ENCODE assay signal across 24 cellular contexts in genomic region chr10:93926613-93927012, GRCh38.
"Had no signal": no experiment of that assay in that cellular context is flagged by ENCODE, and none has a peak within 500 bp of the region (broad histone marks: within the 10 kb centered on the region; RNA-seq: fewer than 3 reads in every experiment).

No MANE protein-coding gene starts in this region.

- H3K36me3 Mint-ChIP-seq: mesothelial cell of epicardium; stimulated activated naive B cell treated with anti-CD40 and anti-IgM and Interleukin-4, amounts not matched to agents 10 μg/mL and 1 μg/mL and 100 μg/mL, for 72 hours had no signal

- H3K27ac ChIP-seq: hepatocyte, left lung, neural progenitor cell, transverse colon had no signal

- ATAC-seq: activated naive CD8-positive, alpha-beta T cell treated with anti-CD3 and anti-CD28 coated beads, Interleukin-2, amount 50 U/mL, for 24 hours; left lung; naive thymus-derived CD8-positive, alpha-beta T cell; sciatic nerve; stimulated activated naive B cell treated with anti-CD40 and anti-IgM and Interleukin-4, amounts not matched to agents 10 μg/mL and 1 μg/mL and 100 μg/mL, for 72 hours; T-helper 17 cell had no signal

- H3K4me3 ChIP-seq: hepatocyte, left lung, neural progenitor cell, smooth muscle cell, transverse colon had no signal

- H3K4me3 Mint-ChIP-seq: activated CD4-positive, alpha-beta memory T cell treated with anti-CD3 and anti-CD28 coated beads for 36 hours; activated naive CD8-positive, alpha-beta T cell treated with anti-CD3 and anti-CD28 coated beads, Interleukin-2, amount 50 U/mL, for 24 hours; central memory CD8-positive, alpha-beta T cell; immature natural killer cell; mesothelial cell of epicardium; naive thymus-derived CD8-positive, alpha-beta T cell; neural progenitor cell; stimulated activated naive B cell treated with anti-CD40 and anti-IgM and Interleukin-4, amounts not matched to agents 10 μg/mL and 1 μg/mL and 100 μg/mL, for 72 hours; T-helper 17 cell had no signal

- H3K27ac Mint-ChIP-seq: activated CD4-positive, alpha-beta memory T cell treated with anti-CD3 and anti-CD28 coated beads for 36 hours; activated naive CD8-positive, alpha-beta T cell treated with anti-CD3 and anti-CD28 coated beads, Interleukin-2, amount 50 U/mL, for 24 hours; immature natural killer cell; mesothelial cell of epicardium; naive thymus-derived CD8-positive, alpha-beta T cell; neural progenitor cell; stimulated activated naive B cell treated with anti-CD40 and anti-IgM and Interleukin-4, amounts not matched to agents 10 μg/mL and 1 μg/mL and 100 μg/mL, for 72 hours; T-helper 17 cell had no signal

- H3K27me3 Mint-ChIP-seq: activated CD4-positive, alpha-beta memory T cell treated with anti-CD3 and anti-CD28 coated beads for 36 hours; central memory CD8-positive, alpha-beta T cell; T-helper 17 cell had no signal

- H3K4me1 Mint-ChIP-seq: activated naive CD8-positive, alpha-beta T cell treated with anti-CD3 and anti-CD28 coated beads, Interleukin-2, amount 50 U/mL, for 24 hours; central memory CD8-positive, alpha-beta T cell; immature natural killer cell; mesothelial cell of epicardium; naive thymus-derived CD8-positive, alpha-beta T cell; neural progenitor cell; stimulated activated naive B cell treated with anti-CD40 and anti-IgM and Interleukin-4, amounts not matched to agents 10 μg/mL and 1 μg/mL and 100 μg/mL, for 72 hours; T-helper 17 cell had no signal

- H3K36me3 ChIP-seq: left lung, neural progenitor cell, transverse colon had no signal

- DNase-seq: activated CD4-positive, alpha-beta memory T cell treated with anti-CD3 and anti-CD28 coated beads for 36 hours; activated CD4-positive, alpha-beta T cell treated with anti-CD3 and anti-CD28 coated beads for 4 hours; activated CD4-positive, CD25-positive, alpha-beta regulatory T cell; activated effector memory CD4-positive, alpha-beta T cell treated with anti-CD3 and anti-CD28 coated beads, Interleukin-2, amount 50 U/mL, for 16 hours; activated naive CD4-positive, alpha-beta T cell treated with anti-CD3 and anti-CD28 coated beads, Interleukin-2, amount 50 U/mL, for 16 hours; activated naive CD8-positive, alpha-beta T cell treated with anti-CD3 and anti-CD28 coated beads, Interleukin-2, amount 50 U/mL, for 24 hours; anterior cingulate cortex; glutamatergic neuron; immature natural killer cell; kidney glomerular epithelial cell; left lung; naive thymus-derived CD8-positive, alpha-beta T cell; posterior cingulate gyrus; stimulated activated CD4-positive, alpha-beta T cell treated with anti-CD3 and anti-CD28 coated beads, Interleukin-15, amount 100 ng/mL, for 24 hours; stimulated activated CD8-positive, alpha-beta memory T cell treated with anti-CD3 and anti-CD28 coated beads, Interleukin-4, amount 100 ng/mL, for 48 hours; stimulated activated naive B cell treated with anti-CD40 and anti-IgM and Interleukin-4, amounts not matched to agents 10 μg/mL and 1 μg/mL and 100 μg/mL, for 72 hours; T-helper 17 cell; transverse colon had no signal

- H3K9me3 ChIP-seq: left lung, transverse colon had no signal

- H3K27me3 ChIP-seq: hepatocyte, left lung, neural progenitor cell, transverse colon had no signal

- H3K4me1 ChIP-seq: left lung, neural progenitor cell, transverse colon had no signal
